Comparison of ENCODE assay signal across 9 cellular contexts in genomic region chr7:101880536-101881443, GRCh38.
DNase-seq lines count a peak whose midpoint lies in the region; ATAC-seq and TF ChIP-seq lines count a peak whose summit lies in the region.
"Had no signal": no experiment of that assay in that cellular context is flagged by ENCODE, and none has a peak within 500 bp of the region (broad histone marks: within the 10 kb centered on the region; RNA-seq: fewer than 3 reads in every experiment).

No MANE protein-coding gene starts in this region.

- no peak for DNase-seq in heart left ventricle
- DNase-seq in Right ventricle myocardium superior: no peak
- peak; percentile 96 for DNase-seq in amniotic epithelial cell (ENCODE audit: low read depth)
- DNase-seq in kidney glomerular epithelial cell (lab: John Stamatoyannopoulos, UW): peak; percentile 85
- peak in 1 of 2 donors; percentile 85 for DNase-seq in uterus
- no peak for DNase-seq in T1000 (lab: John Stamatoyannopoulos, UW)
- DNase-seq in natural killer cell: no peak
- DNase-seq: midbrain had no signal

- H3K27me3 Mint-ChIP-seq in natural killer cell (ENCODE audit: low read depth in 2 of 2): no peaks in the 10 kb centered on the region

- H3K9me3 ChIP-seq in heart left ventricle (no peaks in the 10 kb centered on the region), uterus (no peaks in the 10 kb centered on the region)

- H3K4me3 ChIP-seq in heart left ventricle (no peak overlapping the region), uterus (no peak overlapping the region)

- H3K27me3 ChIP-seq in heart left ventricle: no peaks in the 10 kb centered on the region
- H3K27me3 ChIP-seq in uterus: no peaks in the 10 kb centered on the region

- TF ChIP-seq CTCF in heart left ventricle (IDR thresholded peaks at IDR 0.05): no peak
- no peak for TF ChIP-seq CTCF in uterus (IDR thresholded peaks at IDR 0.05)
- TF ChIP-seq CTCF in natural killer cell (IDR thresholded peaks at IDR 0.05): no peak

- peaks cover 6 to 83% (median 50%) of the 10 kb centered on the region in 12 donors for H3K4me1 ChIP-seq in heart left ventricle
- H3K4me1 ChIP-seq in uterus: peaks cover 8 to 12% of the 10 kb centered on the region in 2 donors

- ATAC-seq in heart left ventricle (no peak), Right ventricle myocardium superior (ENCODE audit: poor library complexity) (no peak), GM19328 (IDR thresholded peaks at IDR 0.05; ENCODE audit: unreplicated experiment) (no peak), natural killer cell (no peak)

- no peak for TF ChIP-seq POLR2A in heart left ventricle (IDR thresholded peaks at IDR 0.05)
- no peak for TF ChIP-seq POLR2A in uterus (IDR thresholded peaks at IDR 0.05)

- peak overlapping the region in 1 of 2 donors; percentile 67 for H3K27ac Mint-ChIP-seq in natural killer cell

- peaks cover 19 to 43% of the 10 kb centered on the region in 2 donors for H3K4me1 Mint-ChIP-seq in natural killer cell

- WGBS in heart left ventricle, 4 donors: 40 to 47% (median 46%) methylated on average over 10 of the region's 10 CpGs

- intact Hi-C loops in heart left ventricle (cut with DNase I) (no loop called here), Right ventricle myocardium superior (cut with DNase I) (no loop called here), uterus (cut with DNase I; ENCODE audit: low total_unique reads) (no loop called here), natural killer cell (cut with micrococcal nuclease) (no loop called here)

- H3K36me3 Mint-ChIP-seq in natural killer cell: no peaks in the 10 kb centered on the region

- no peaks in the 10 kb centered on the region for H3K36me3 ChIP-seq in heart left ventricle
- no peaks in the 10 kb centered on the region for H3K36me3 ChIP-seq in uterus

- H3K27ac ChIP-seq in heart left ventricle: peak overlapping the region in 7 of 12 donors; percentile 10 to 94 (median 84)
- peak overlapping the region; percentile 91 to 98 for H3K27ac ChIP-seq in uterus

- no peaks in the 10 kb centered on the region for H3K9me3 Mint-ChIP-seq in natural killer cell

- no peak overlapping the region for H3K4me3 Mint-ChIP-seq in natural killer cell

Comparison
In these comparisons a context has a peak if more than half of its experiments do, and no peak if none do; other contexts are left out.
1. DNase-seq: peak in amniotic epithelial cell (single experiment) and kidney glomerular epithelial cell (single experiment); none in heart left ventricle (0 of 5), Right ventricle myocardium superior (single experiment), T1000 (single experiment) and natural killer cell (single experiment).